Comparison of ENCODE assay signal across 1 cellular context in the genomic region with DNA sequence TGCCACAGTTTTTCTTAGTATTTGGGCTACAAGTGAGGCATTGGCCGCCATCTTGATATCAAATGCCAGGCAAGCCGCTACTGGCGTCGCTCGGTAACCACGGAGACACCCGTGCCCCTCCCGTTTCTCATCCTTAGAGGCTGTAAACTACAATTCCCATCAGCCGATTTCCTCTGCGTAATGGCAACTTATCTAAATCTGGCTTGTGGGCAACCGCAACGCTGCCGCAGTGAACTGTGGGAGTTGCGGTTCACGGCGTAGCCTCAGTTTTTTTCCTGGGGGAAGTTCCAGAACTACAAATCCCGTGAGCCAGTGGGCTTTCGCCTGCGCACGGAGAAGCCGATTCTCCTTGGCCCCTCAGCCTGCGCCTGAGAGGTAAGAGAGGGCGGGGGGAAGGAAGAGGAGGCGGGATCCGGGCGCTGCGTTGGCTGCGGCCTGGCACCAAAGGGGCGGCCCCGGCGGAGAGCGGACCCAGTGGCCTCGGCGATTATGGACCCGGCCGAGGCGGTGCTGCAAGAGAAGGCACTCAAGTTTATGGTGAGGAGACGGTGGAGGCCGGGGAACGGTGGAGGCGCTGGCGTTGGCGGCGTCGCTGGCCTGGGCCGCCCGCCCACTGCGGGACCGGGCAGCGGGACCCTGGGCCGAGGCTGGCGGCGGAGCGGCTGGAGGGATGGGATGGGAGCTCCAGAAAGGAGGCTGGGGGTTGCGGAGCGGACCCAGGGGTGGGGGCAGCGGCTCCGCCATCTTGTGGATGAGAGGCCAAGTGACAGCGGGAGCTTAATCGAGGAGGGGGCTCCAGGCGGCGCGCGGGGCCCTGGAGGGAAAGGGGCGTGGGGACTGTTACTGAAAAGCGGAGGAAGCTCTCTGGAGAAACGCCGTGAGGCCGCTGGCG.
A peak's percentile ranks its signal among the peaks of the same experiment; 100 is the strongest.
TF ChIP-seq lines count a peak whose summit lies in the region.

A gene (plus strand): TSS at position 474 of the 892 bp plus-strand sequence. CDS start 16 bp downstream, at position 490.

TF ChIP-seq in SK-N-SH, 30 proteins besides CTCF, POLR2A, EP300 and RAD21 (continued from another document):
- TF ChIP-seq, protein P1, sequence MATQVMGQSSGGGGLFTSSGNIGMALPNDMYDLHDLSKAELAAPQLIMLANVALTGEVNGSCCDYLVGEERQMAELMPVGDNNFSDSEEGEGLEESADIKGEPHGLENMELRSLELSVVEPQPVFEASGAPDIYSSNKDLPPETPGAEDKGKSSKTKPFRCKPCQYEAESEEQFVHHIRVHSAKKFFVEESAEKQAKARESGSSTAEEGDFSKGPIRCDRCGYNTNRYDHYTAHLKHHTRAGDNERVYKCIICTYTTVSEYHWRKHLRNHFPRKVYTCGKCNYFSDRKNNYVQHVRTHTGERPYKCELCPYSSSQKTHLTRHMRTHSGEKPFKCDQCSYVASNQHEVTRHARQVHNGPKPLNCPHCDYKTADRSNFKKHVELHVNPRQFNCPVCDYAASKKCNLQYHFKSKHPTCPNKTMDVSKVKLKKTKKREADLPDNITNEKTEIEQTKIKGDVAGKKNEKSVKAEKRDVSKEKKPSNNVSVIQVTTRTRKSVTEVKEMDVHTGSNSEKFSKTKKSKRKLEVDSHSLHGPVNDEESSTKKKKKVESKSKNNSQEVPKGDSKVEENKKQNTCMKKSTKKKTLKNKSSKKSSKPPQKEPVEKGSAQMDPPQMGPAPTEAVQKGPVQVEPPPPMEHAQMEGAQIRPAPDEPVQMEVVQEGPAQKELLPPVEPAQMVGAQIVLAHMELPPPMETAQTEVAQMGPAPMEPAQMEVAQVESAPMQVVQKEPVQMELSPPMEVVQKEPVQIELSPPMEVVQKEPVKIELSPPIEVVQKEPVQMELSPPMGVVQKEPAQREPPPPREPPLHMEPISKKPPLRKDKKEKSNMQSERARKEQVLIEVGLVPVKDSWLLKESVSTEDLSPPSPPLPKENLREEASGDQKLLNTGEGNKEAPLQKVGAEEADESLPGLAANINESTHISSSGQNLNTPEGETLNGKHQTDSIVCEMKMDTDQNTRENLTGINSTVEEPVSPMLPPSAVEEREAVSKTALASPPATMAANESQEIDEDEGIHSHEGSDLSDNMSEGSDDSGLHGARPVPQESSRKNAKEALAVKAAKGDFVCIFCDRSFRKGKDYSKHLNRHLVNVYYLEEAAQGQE (IDR thresholded peaks at IDR 0.05; ENCODE audit: low read depth, low read length) = no peak
- TF ChIP-seq, protein P2, sequence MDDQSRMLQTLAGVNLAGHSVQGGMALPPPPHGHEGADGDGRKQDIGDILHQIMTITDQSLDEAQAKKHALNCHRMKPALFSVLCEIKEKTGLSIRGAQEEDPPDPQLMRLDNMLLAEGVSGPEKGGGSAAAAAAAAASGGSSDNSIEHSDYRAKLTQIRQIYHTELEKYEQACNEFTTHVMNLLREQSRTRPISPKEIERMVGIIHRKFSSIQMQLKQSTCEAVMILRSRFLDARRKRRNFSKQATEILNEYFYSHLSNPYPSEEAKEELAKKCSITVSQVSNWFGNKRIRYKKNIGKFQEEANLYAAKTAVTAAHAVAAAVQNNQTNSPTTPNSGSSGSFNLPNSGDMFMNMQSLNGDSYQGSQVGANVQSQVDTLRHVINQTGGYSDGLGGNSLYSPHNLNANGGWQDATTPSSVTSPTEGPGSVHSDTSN (IDR thresholded peaks at IDR 0.05) = no peak
- TF ChIP-seq MEF2A (IDR thresholded peaks at IDR 0.05; ENCODE audit: borderline replicate concordance, low read depth) (no peak), RXRA (IDR thresholded peaks at IDR 0.05; ENCODE audit: borderline replicate concordance, low read depth) (no peak), FOXJ3 (CRISPR knock-in tag; IDR thresholded peaks at IDR 0.05) (no peak), GATA2 (CRISPR knock-in tag; IDR thresholded peaks at IDR 0.05) (peak; percentile 54; the same call in 1 of the 2 replicates), GABPA (IDR thresholded peaks at IDR 0.05; ENCODE audit: low read depth) (peak; percentile 60), NRF1 (IDR thresholded peaks at IDR 0.05; ENCODE audit: low read depth, low read length) (peak; percentile 96), EZH2phosphoT487 (IDR thresholded peaks at IDR 0.05; ENCODE audit: borderline replicate concordance, low read depth) (no peak), JUND (IDR thresholded peaks at IDR 0.05) (no peak), SMC3 (IDR thresholded peaks at IDR 0.05; ENCODE audit: low read depth, low read length) (no peak), FOXM1 (IDR thresholded peaks at IDR 0.05; ENCODE audit: low read depth) (no peak), TCF12 (IDR thresholded peaks at IDR 0.05) (0 out of 2 replicates have a peak, but pooled peaks have one; percentile 7), TEAD4 (IDR thresholded peaks at IDR 0.05; ENCODE audit: borderline replicate concordance, insufficient read depth) (no peak), RFX5 (IDR thresholded peaks at IDR 0.05; ENCODE audit: low read length) (no peak), MXI1 (IDR thresholded peaks at IDR 0.05; ENCODE audit: low read depth, low read length) (peak; percentile 86), YY1 (IDR thresholded peaks at IDR 0.05; ENCODE audit: low read depth) (peak; percentile 91), SIN3A (IDR thresholded peaks at IDR 0.05; ENCODE audit: borderline replicate concordance, low read depth, low read length) (peak; percentile 54; the same call in 1 of the 2 replicates)
- TF ChIP-seq, protein P3, sequence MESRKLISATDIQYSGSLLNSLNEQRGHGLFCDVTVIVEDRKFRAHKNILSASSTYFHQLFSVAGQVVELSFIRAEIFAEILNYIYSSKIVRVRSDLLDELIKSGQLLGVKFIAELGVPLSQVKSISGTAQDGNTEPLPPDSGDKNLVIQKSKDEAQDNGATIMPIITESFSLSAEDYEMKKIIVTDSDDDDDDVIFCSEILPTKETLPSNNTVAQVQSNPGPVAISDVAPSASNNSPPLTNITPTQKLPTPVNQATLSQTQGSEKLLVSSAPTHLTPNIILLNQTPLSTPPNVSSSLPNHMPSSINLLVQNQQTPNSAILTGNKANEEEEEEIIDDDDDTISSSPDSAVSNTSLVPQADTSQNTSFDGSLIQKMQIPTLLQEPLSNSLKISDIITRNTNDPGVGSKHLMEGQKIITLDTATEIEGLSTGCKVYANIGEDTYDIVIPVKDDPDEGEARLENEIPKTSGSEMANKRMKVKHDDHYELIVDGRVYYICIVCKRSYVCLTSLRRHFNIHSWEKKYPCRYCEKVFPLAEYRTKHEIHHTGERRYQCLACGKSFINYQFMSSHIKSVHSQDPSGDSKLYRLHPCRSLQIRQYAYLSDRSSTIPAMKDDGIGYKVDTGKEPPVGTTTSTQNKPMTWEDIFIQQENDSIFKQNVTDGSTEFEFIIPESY (IDR thresholded peaks at IDR 0.05; ENCODE audit: borderline replicate concordance, low read depth) = 0 out of 2 replicates have a peak, but pooled peaks have one; percentile 12
- TF ChIP-seq, protein P4, sequence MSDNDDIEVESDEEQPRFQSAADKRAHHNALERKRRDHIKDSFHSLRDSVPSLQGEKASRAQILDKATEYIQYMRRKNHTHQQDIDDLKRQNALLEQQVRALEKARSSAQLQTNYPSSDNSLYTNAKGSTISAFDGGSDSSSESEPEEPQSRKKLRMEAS (IDR thresholded peaks at IDR 0.05; ENCODE audit: low read depth) = peak; percentile 34; the same call in 1 of the 2 replicates
- TF ChIP-seq, protein P5, sequence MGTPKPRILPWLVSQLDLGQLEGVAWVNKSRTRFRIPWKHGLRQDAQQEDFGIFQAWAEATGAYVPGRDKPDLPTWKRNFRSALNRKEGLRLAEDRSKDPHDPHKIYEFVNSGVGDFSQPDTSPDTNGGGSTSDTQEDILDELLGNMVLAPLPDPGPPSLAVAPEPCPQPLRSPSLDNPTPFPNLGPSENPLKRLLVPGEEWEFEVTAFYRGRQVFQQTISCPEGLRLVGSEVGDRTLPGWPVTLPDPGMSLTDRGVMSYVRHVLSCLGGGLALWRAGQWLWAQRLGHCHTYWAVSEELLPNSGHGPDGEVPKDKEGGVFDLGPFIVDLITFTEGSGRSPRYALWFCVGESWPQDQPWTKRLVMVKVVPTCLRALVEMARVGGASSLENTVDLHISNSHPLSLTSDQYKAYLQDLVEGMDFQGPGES (IDR thresholded peaks at IDR 0.05; ENCODE audit: low read depth, low read length) = no peak
